1 cellular context compared by ENCODE assay signal in the genomic region with DNA sequence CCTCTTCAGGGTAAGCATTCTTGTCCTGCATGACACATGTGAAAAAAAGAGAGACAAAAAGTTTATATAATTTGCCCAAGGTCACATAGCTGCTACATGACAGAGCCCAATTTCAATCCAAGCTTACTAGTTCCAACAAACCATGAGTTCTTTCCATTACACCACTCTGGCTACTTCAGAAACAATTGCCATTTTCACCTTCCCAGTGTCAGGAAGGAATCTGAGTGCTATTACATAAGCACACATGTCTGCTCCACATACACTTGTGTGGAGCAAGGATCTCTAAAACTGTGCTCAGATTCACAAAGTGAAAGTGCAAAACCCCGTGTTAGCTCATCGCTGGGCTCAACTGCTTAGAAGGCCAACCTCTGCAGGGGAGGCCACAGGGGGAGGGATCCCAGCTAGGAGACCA.
TF ChIP-seq lines count a peak whose summit lies in the region.

No MANE protein-coding gene starts in this region.

TF ChIP-seq in HepG2, 621 proteins besides CTCF, POLR2A, EP300 and RAD21:
- TF ChIP-seq SP140L (CRISPR knock-in tag; IDR thresholded peaks at IDR 0.05; ENCODE audit: borderline replicate concordance) (no peak), AHR (CRISPR knock-in tag; IDR thresholded peaks at IDR 0.05) (no peak), CHCHD3 (CRISPR knock-in tag; IDR thresholded peaks at IDR 0.05) (no peak), IRX3 (CRISPR knock-in tag; IDR thresholded peaks at IDR 0.05; ENCODE audit: borderline replicate concordance, low read depth) (no peak), TBX2 (CRISPR knock-in tag; IDR thresholded peaks at IDR 0.05; ENCODE audit: borderline replicate concordance) (no peak), ZNF570 (CRISPR knock-in tag; IDR thresholded peaks at IDR 0.05; ENCODE audit: borderline replicate concordance) (no peak), ZNF747 (CRISPR knock-in tag; IDR thresholded peaks at IDR 0.05; ENCODE audit: borderline replicate concordance) (no peak), ZBTB1 (CRISPR knock-in tag; IDR thresholded peaks at IDR 0.05; ENCODE audit: borderline replicate concordance) (no peak), GATAD1 (CRISPR knock-in tag; IDR thresholded peaks at IDR 0.05) (no peak), PTBP1 (IDR thresholded peaks at IDR 0.05; ENCODE audit: low read depth, low read length, poor library complexity, severe bottlenecking) (no peak)
